Comparison of ENCODE assay signal across 29 cellular contexts in the genomic region with DNA sequence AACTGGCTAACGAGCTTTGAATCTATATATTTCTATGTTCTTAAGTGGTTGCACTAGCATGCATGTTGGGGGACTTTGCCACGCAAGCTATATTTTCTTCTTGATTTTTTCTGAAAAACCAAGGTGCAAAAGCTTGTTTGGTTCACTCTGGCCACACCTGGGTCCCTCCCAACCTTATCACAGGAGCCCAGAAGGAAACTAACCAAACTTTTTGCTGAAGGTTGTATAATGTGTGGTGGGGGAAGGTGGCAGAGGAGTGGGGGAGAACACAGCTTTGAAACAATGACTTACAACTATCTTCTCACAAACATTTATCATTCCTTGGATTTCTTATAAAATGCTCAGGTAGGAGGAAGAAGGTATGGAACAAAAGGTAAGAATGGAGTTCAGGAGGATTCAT.
"Had no signal": no experiment of that assay in that cellular context is flagged by ENCODE, and none has a peak within 500 bp of the region (broad histone marks: within the 10 kb centered on the region; RNA-seq: fewer than 3 reads in every experiment).

No MANE protein-coding gene starts in this region.

- H3K27ac Mint-ChIP-seq: stimulated activated effector memory CD8-positive, alpha-beta T cell treated with anti-CD3 and anti-CD28 coated beads, Interleukin-12 subunit alpha, Interleukin-12 subunit beta, amount 100 ng/mL, for 72 hours; stimulated activated memory B cell treated with anti-CD40 and anti-IgM and Interleukin-4, amounts not matched to agents 10 μg/mL and 1 μg/mL and 100 μg/mL, for 72 hours; stimulated activated naive B cell treated with anti-CD40 and anti-IgM and Interleukin-4, amounts not matched to agents 10 μg/mL and 1 μg/mL and 100 μg/mL, for 72 hours; stimulated activated naive CD8-positive, alpha-beta T cell treated with anti-CD3 and anti-CD28 coated beads, Interleukin-15, amount 100 ng/mL, for 72 hours; stimulated activated naive CD8-positive, alpha-beta T cell treated with anti-CD3 and anti-CD28 coated beads, Interleukin-15, Interleukin-2, amounts not matched to agents 100 ng/mL and 50 ng/mL, for 24 hours; type B pancreatic cell had no signal

- H3K4me1 ChIP-seq: suprapubic skin, testis, thyroid gland, tibial artery, tibial nerve, transverse colon, upper lobe of left lung, upper lobe of right lung, uterus, vagina had no signal

- H3K27ac ChIP-seq: stomach, suprapubic skin, testis, thoracic aorta, thyroid gland, tibial artery, tibial nerve, transverse colon, upper lobe of left lung, upper lobe of right lung, uterus, vagina had no signal

- H3K9me3 ChIP-seq: stomach, suprapubic skin, testis, thoracic aorta, thyroid gland, tibial artery, transverse colon, upper lobe of left lung, upper lobe of right lung, uterus, vagina had no signal

- H3K4me3 Mint-ChIP-seq: stimulated activated effector memory CD8-positive, alpha-beta T cell treated with anti-CD3 and anti-CD28 coated beads, Interleukin-12 subunit alpha, Interleukin-12 subunit beta, amount 100 ng/mL, for 72 hours; stimulated activated memory B cell treated with anti-CD40 and anti-IgM and Interleukin-4, amounts not matched to agents 10 μg/mL and 1 μg/mL and 100 μg/mL, for 72 hours; stimulated activated naive B cell treated with anti-CD40 and anti-IgM and Interleukin-4, amounts not matched to agents 10 μg/mL and 1 μg/mL and 100 μg/mL, for 72 hours; stimulated activated naive CD8-positive, alpha-beta T cell treated with anti-CD3 and anti-CD28 coated beads, Interleukin-15, amount 100 ng/mL, for 72 hours; stimulated activated naive CD8-positive, alpha-beta T cell treated with anti-CD3 and anti-CD28 coated beads, Interleukin-15, Interleukin-2, amounts not matched to agents 100 ng/mL and 50 ng/mL, for 24 hours; type B pancreatic cell had no signal

- FAIRE-seq: urothelium cell line had no signal

- H3K4me1 Mint-ChIP-seq: stimulated activated effector memory CD8-positive, alpha-beta T cell treated with anti-CD3 and anti-CD28 coated beads, Interleukin-12 subunit alpha, Interleukin-12 subunit beta, amount 100 ng/mL, for 72 hours; stimulated activated memory B cell treated with anti-CD40 and anti-IgM and Interleukin-4, amounts not matched to agents 10 μg/mL and 1 μg/mL and 100 μg/mL, for 72 hours; stimulated activated naive B cell treated with anti-CD40 and anti-IgM and Interleukin-4, amounts not matched to agents 10 μg/mL and 1 μg/mL and 100 μg/mL, for 72 hours; stimulated activated naive CD8-positive, alpha-beta T cell treated with anti-CD3 and anti-CD28 coated beads, Interleukin-15, amount 100 ng/mL, for 72 hours had no signal

- DNase-seq: stimulated activated CD4-positive, alpha-beta T cell treated with anti-CD3 and anti-CD28 coated beads, Interleukin-2, amount 100 ng/mL, for 48 hours; stimulated activated CD4-positive, alpha-beta T cell treated with anti-CD3 and anti-CD28 coated beads, Interleukin-4, amount 100 ng/mL, for 1 hour; stimulated activated CD4-positive, alpha-beta T cell treated with anti-CD3 and anti-CD28 coated beads, Interleukin-4, amount 100 ng/mL, for 24 hours; stimulated activated CD4-positive, alpha-beta T cell treated with anti-CD3 and anti-CD28 coated beads, Interleukin-4, amount 100 ng/mL, for 4 hours; stimulated activated CD8-positive, alpha-beta memory T cell treated with anti-CD3 and anti-CD28 coated beads, Interleukin-4, amount 100 ng/mL, for 48 hours; stimulated activated naive B cell treated with anti-CD40 and anti-IgM and Interleukin-4, amounts not matched to agents 10 μg/mL and 1 μg/mL and 100 μg/mL, for 72 hours; stimulated activated naive CD4-positive, alpha-beta T cell; stimulated activated naive CD4-positive, alpha-beta T cell treated with Interleukin-2 at 50 U/mL for 16 hours; stimulated activated naive CD8-positive, alpha-beta T cell treated with anti-CD3 and anti-CD28 coated beads, Interleukin-15, amount 100 ng/mL, for 72 hours; stimulated activated naive CD8-positive, alpha-beta T cell treated with anti-CD3 and anti-CD28 coated beads, Interleukin-15, Interleukin-2, amounts not matched to agents 100 U/mL and 50 U/mL, for 24 hours; stomach; substantia nigra; testis; thyroid gland; tibial artery; transverse colon; trophoblast cell; upper lobe of left lung; upper lobe of right lung; uterus had no signal

- H3K36me3 ChIP-seq: stomach, suprapubic skin, thoracic aorta, thyroid gland, tibial artery, tibial nerve, transverse colon, upper lobe of left lung, upper lobe of right lung, uterus, vagina had no signal

- H3K36me3 Mint-ChIP-seq: stimulated activated effector memory CD8-positive, alpha-beta T cell treated with anti-CD3 and anti-CD28 coated beads, Interleukin-12 subunit alpha, Interleukin-12 subunit beta, amount 100 ng/mL, for 72 hours; stimulated activated memory B cell treated with anti-CD40 and anti-IgM and Interleukin-4, amounts not matched to agents 10 μg/mL and 1 μg/mL and 100 μg/mL, for 72 hours; stimulated activated naive B cell treated with anti-CD40 and anti-IgM and Interleukin-4, amounts not matched to agents 10 μg/mL and 1 μg/mL and 100 μg/mL, for 72 hours; type B pancreatic cell had no signal

- H3K4me3 ChIP-seq: stomach, suprapubic skin, testis, thoracic aorta, thyroid gland, tibial artery, tibial nerve, transverse colon, upper lobe of left lung, upper lobe of right lung, uterus, vagina had no signal

- ATAC-seq: stimulated activated effector memory CD8-positive, alpha-beta T cell treated with anti-CD3 and anti-CD28 coated beads, Interleukin-12 subunit alpha, Interleukin-12 subunit beta, amount 100 ng/mL, for 72 hours; stimulated activated naive B cell treated with anti-CD40 and anti-IgM and Interleukin-4, amounts not matched to agents 10 μg/mL and 1 μg/mL and 100 μg/mL, for 72 hours; stimulated activated naive CD8-positive, alpha-beta T cell treated with anti-CD3 and anti-CD28 coated beads, Interleukin-15, amount 100 ng/mL, for 72 hours; stimulated activated naive CD8-positive, alpha-beta T cell treated with anti-CD3 and anti-CD28 coated beads, Interleukin-15, Interleukin-2, amounts not matched to agents 100 U/mL and 50 U/mL, for 24 hours; upper lobe of right lung had no signal

- H3K9me3 Mint-ChIP-seq: stimulated activated effector memory CD8-positive, alpha-beta T cell treated with anti-CD3 and anti-CD28 coated beads, Interleukin-12 subunit alpha, Interleukin-12 subunit beta, amount 100 ng/mL, for 72 hours; stimulated activated memory B cell treated with anti-CD40 and anti-IgM and Interleukin-4, amounts not matched to agents 10 μg/mL and 1 μg/mL and 100 μg/mL, for 72 hours; stimulated activated naive CD8-positive, alpha-beta T cell treated with anti-CD3 and anti-CD28 coated beads, Interleukin-15, Interleukin-2, amounts not matched to agents 100 ng/mL and 50 ng/mL, for 24 hours; type B pancreatic cell had no signal

- H3K27me3 Mint-ChIP-seq: stimulated activated memory B cell treated with anti-CD40 and anti-IgM and Interleukin-4, amounts not matched to agents 10 μg/mL and 1 μg/mL and 100 μg/mL, for 72 hours; stimulated activated naive B cell treated with anti-CD40 and anti-IgM and Interleukin-4, amounts not matched to agents 10 μg/mL and 1 μg/mL and 100 μg/mL, for 72 hours; stimulated activated naive CD8-positive, alpha-beta T cell treated with anti-CD3 and anti-CD28 coated beads, Interleukin-15, amount 100 ng/mL, for 72 hours; stimulated activated naive CD8-positive, alpha-beta T cell treated with anti-CD3 and anti-CD28 coated beads, Interleukin-15, Interleukin-2, amounts not matched to agents 100 ng/mL and 50 ng/mL, for 24 hours; type B pancreatic cell had no signal

- H3K27me3 ChIP-seq: stomach, suprapubic skin, testis, thyroid gland, tibial artery, tibial nerve, transverse colon, upper lobe of left lung, upper lobe of right lung, uterus, vagina had no signal
